8 cellular contexts compared by ENCODE assay signal in genomic region chr15:55277116-55277564, GRCh38. TPM values are rescaled to one million over a fixed set of nuclear protein-coding genes. Genes with fewer than 3 reads are reported as not detected.
DNase-seq lines count a peak whose midpoint lies in the region; ATAC-seq and TF ChIP-seq lines count a peak whose summit lies in the region.

No MANE protein-coding gene starts in this region.

- peak; percentile 97 for DNase-seq in NOMO-1 treated with DMSO at 0.1 percent for 48 hours (lab: John Stamatoyannopoulos, UW; ENCODE audit: unreplicated experiment)
- peak; percentile 31 for DNase-seq in astrocyte of the spinal cord (ENCODE audit: low read depth, low spot score)
- DNase-seq in NCI-H524 treated with DMSO at 0.1 percent for 48 hours (lab: John Stamatoyannopoulos, UW), result no peak
- no peak for DNase-seq in hepatocyte (ENCODE audit: low spot score)
- DNase-seq in heart right ventricle, result no peak
- DNase-seq in esophagus squamous epithelium (lab: John Stamatoyannopoulos, UW), result no peak

- TF ChIP-seq CTCF in astrocyte of the spinal cord (IDR thresholded peaks at IDR 0.05; ENCODE audit: low read depth, low read length) (no peak), hepatocyte (IDR thresholded peaks at IDR 0.05; ENCODE audit: poor library complexity) (no peak), heart right ventricle (IDR thresholded peaks at IDR 0.05) (no peak), esophagus squamous epithelium (IDR thresholded peaks at IDR 0.05) (no peak)

- H3K4me1 ChIP-seq in hepatocyte (ENCODE audit: insufficient read depth) (peaks cover 6% of the 10 kb centered on the region), heart right ventricle (peaks cover 0 to 79% (median 0%) of the 10 kb centered on the region in 9 donors), esophagus squamous epithelium (peaks cover 0 to 32% (median 9%) of the 10 kb centered on the region in 3 donors)

- WGBS in hepatocyte (ENCODE audit: low lambda C conversion rate, missing lambda C conversion rate), result 59% methylated on average over 7 of the region's 7 CpGs
- 60 to 69% methylated on average over 7 of the region's 7 CpGs for WGBS in heart right ventricle, 2 donors
- WGBS in esophagus squamous epithelium, 2 donors, result 43 to 62% methylated on average over 7 of the region's 7 CpGs

- no peak overlapping the region for H2AFZ ChIP-seq in hepatocyte

- no peaks in the 10 kb centered on the region for H3K36me3 ChIP-seq in hepatocyte (replicated peaks; ENCODE audit: insufficient read depth, low read depth)
- peaks cover 0 to 3% (median 0%) of the 10 kb centered on the region in 9 donors for H3K36me3 ChIP-seq in heart right ventricle
- H3K36me3 ChIP-seq in esophagus squamous epithelium, result peaks cover 0 to 5% (median 0%) of the 10 kb centered on the region in 3 donors

- peak; percentile 55 for ATAC-seq in GM18502 (IDR thresholded peaks at IDR 0.05; ENCODE audit: poor library complexity, unreplicated experiment)
- peak; percentile 49 for ATAC-seq in HG02642 (IDR thresholded peaks at IDR 0.05; ENCODE audit: poor library complexity, unreplicated experiment)
- no peak for ATAC-seq in heart right ventricle

- H3K9me2 ChIP-seq in hepatocyte (replicated peaks; ENCODE audit: insufficient read depth), result no peaks in the 10 kb centered on the region

- H3K4me2 ChIP-seq in hepatocyte, result no peak overlapping the region

- H3K4me3 ChIP-seq in astrocyte of the spinal cord (ENCODE audit: low read depth, low read length), result no peak overlapping the region
- no peak overlapping the region for H3K4me3 ChIP-seq in hepatocyte
- H3K4me3 ChIP-seq in heart right ventricle, result no peak overlapping the region
- no peak overlapping the region for H3K4me3 ChIP-seq in esophagus squamous epithelium

- TF ChIP-seq POLR2A in esophagus squamous epithelium (IDR thresholded peaks at IDR 0.05), result no peak

- in situ Hi-C loops in astrocyte of the spinal cord (cut with HindIII; ENCODE audit: low sequenced_read_pairs), result no loop called here

- H4K20me1 ChIP-seq in hepatocyte (ENCODE audit: insufficient read depth, poor library complexity, severe bottlenecking), result no peaks in the 10 kb centered on the region

- no peaks in the 10 kb centered on the region for H3K27me3 ChIP-seq in hepatocyte
- no peaks in the 10 kb centered on the region for H3K27me3 ChIP-seq in heart right ventricle
- no peaks in the 10 kb centered on the region for H3K27me3 ChIP-seq in esophagus squamous epithelium

- intact Hi-C loops in heart right ventricle (cut with DNase I), result no loop called here
- intact Hi-C loops in esophagus squamous epithelium (cut with DNase I), result no loop called here

- H3K9me3 ChIP-seq in hepatocyte (ENCODE audit: low read depth) (no peaks in the 10 kb centered on the region), heart right ventricle (no peaks in the 10 kb centered on the region), esophagus squamous epithelium (no peaks in the 10 kb centered on the region)

- peaks cover 57% of the 10 kb centered on the region for H3K79me2 ChIP-seq in hepatocyte

- H3K27ac ChIP-seq in hepatocyte (no peak overlapping the region), heart right ventricle (peak overlapping the region in 1 of 10 donors; percentile 66), esophagus squamous epithelium (peak overlapping the region in 2 of 4 donors; percentile 45 to 57)

RNA-seq across cellular contexts. Expression of gene RAB27A, which starts 12.5 kb away (rescaled TPM):
- total RNA-seq in hepatocyte (13.1 and 16.6 TPM in 2 replicates), heart right ventricle (10 to 100 TPM in 2 of 10 donors, 1 to 10 TPM in 8; 3.0 to 13.9 (median 4.3) TPM), esophagus squamous epithelium (10 to 100 TPM in 3 of 4 donors, 1 to 10 TPM in 1; 8.7 to 16.2 (median 11.7) TPM)
- polyA plus RNA-seq in hepatocyte (10.5 and 15.9 TPM in 2 replicates), heart right ventricle (1 to 10 TPM; 3.0 to 6.3 TPM)

RNA-seq across cellular contexts. Expression of gene PIGBOS1, which starts 41.8 kb away (rescaled TPM):
- 32.8 and 35.0 TPM in 2 replicates for total RNA-seq in hepatocyte
- 21.7 and 24.8 TPM in 2 replicates for polyA plus RNA-seq in hepatocyte
- total RNA-seq in heart right ventricle, result 1 to 10 TPM; 3.3 to 8.7 (median 7.4) TPM
- polyA plus RNA-seq in heart right ventricle, result 10 to 100 TPM; 17.7 to 20.5 TPM
- 10 to 100 TPM in 2 of 4 donors, 1 to 10 TPM in 2; 2.6 to 13.5 (median 9.9) TPM for total RNA-seq in esophagus squamous epithelium

RNA-seq across cellular contexts. Expression of gene PIGB, which starts 41.9 kb away (rescaled TPM):
- total RNA-seq in hepatocyte (9.0 and 12.1 TPM in 2 replicates), heart right ventricle (1 to 10 TPM; 1.4 to 4.3 (median 3.1) TPM), esophagus squamous epithelium (10 to 100 TPM in 3 of 4 donors, 1 to 10 TPM in 1; 5.9 to 16.5 (median 13.0) TPM)
- polyA plus RNA-seq in hepatocyte (13.5 and 16.9 TPM in 2 replicates), heart right ventricle (1 to 10 TPM; 2.7 to 9.9 TPM)

Comparison
In these comparisons a context has a peak if more than half of its experiments do, and no peak if none do; other contexts are left out.
1. ATAC-seq: peak in GM18502 (single experiment) and HG02642 (single experiment); none in heart right ventricle (0 of 8).
2. DNase-seq: peak in NOMO-1 treated with DMSO at 0.1 percent for 48 hours (single experiment) and astrocyte of the spinal cord (single experiment); none in NCI-H524 treated with DMSO at 0.1 percent for 48 hours (single experiment), hepatocyte (single experiment), heart right ventricle (0 of 2) and esophagus squamous epithelium (single experiment).